Comparison of ENCODE assay signal across 14 cellular contexts in the genomic region with DNA sequence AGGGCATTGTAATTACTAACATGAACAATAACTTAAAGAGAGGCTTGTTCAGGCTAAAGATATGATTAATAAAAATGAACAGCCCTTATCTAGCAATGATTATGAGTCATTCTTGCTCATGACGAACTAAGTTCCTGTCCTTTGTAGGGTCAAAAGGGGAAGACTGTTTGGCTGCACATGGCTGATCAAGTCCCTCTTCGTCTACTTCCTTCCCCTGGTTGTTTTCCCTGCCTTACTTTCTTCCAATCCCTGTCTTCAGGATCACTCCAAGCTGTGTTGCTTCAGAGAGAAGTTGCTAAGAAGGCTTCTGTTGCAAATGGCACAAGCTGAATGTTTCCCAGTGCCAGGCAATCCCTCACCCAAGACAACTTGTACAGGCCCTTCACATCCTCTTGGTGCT.
A peak's percentile ranks its signal among the peaks of the same experiment; 100 is the strongest.
DNase-seq lines count a peak whose midpoint lies in the region; ATAC-seq and TF ChIP-seq lines count a peak whose summit lies in the region.
"Had no signal": no experiment of that assay in that cellular context is flagged by ENCODE, and none has a peak within 500 bp of the region (broad histone marks: within the 10 kb centered on the region; RNA-seq: fewer than 3 reads in every experiment).

No MANE protein-coding gene starts in this region.

- H3K9me3 ChIP-seq in PC-9 (ENCODE audit: insufficient read depth, low read depth) (no peaks in the 10 kb centered on the region; the same call in 1 of the 2 replicates), fibroblast of lung (ENCODE audit: control insufficient read depth, insufficient read depth, low read depth, low read length) (no peaks in the 10 kb centered on the region)

- no peak for TF ChIP-seq CTCF in PC-9 (conservative IDR thresholded peaks at IDR 0.05)
- no peak for TF ChIP-seq CTCF in fibroblast of lung (conservative IDR thresholded peaks at IDR 0.05 in 1 of 2, IDR thresholded peaks at IDR 0.05 in 1 of 2; ENCODE audit: low read depth in 1 of 2, low read length in 2 of 2)

- no TSS peak for BruUV-seq in PC-9 (replicated peaks; lab: Mats Ljungman, UMichigan)

- no peaks in the 10 kb centered on the region for H3K9me2 ChIP-seq in PC-9 (ENCODE audit: insufficient read depth)

- H3K79me2 ChIP-seq in PC-9 (ENCODE audit: low read depth) (no peaks in the 10 kb centered on the region), fibroblast of lung (ENCODE audit: control insufficient read depth, insufficient read depth, low read length) (no peaks in the 10 kb centered on the region)

- DNase-seq in COLO829 (ENCODE audit: low spot score) (peak; percentile 44), PC-9 (peak; percentile 20 to 83), fibroblast of lung (ENCODE audit: low read depth in 2 of 2) (peak; percentile 77), myocyte (ENCODE audit: low read depth) (peak; percentile 16), NCI-H1092 treated with DMSO at 0.1 percent for 48 hours (lab: John Stamatoyannopoulos, UW) (no peak), NCI-H524 (lab: John Stamatoyannopoulos, UW) (no peak), retina (no peak)
- DNase-seq: amygdala; CD4-positive, alpha-beta T cell; KBM-7; midbrain; NCI-H526 treated with DMSO at 0.1 percent for 48 hours; stimulated activated CD4-positive, alpha-beta T cell treated with anti-CD3 and anti-CD28 coated beads, Interleukin-15, amount 100 ng/mL, for 24 hours had no signal

- intact Hi-C loops in PC-9 (cut with micrococcal nuclease; ENCODE audit: unreplicated experiment) = loop anchor here (1.0 to 5.0 kb wide), 3 partner anchors 38 to 159 kb away; no protein-coding TSS in a partner anchor

- CTCF ChIA-PET in PC-9 (lab: Charles Lee) = no interaction called here

- no peak for ATAC-seq in GM21528 (IDR thresholded peaks at IDR 0.05; ENCODE audit: low FRiP score, unreplicated experiment)

- H4K20me1 ChIP-seq in PC-9 (ENCODE audit: insufficient read depth) = no peaks in the 10 kb centered on the region
- H4K20me1 ChIP-seq in fibroblast of lung (ENCODE audit: control insufficient read depth, extremely low read depth, insufficient read depth, low read length) = no peaks in the 10 kb centered on the region

- no peaks in the 10 kb centered on the region for H3K36me3 ChIP-seq in PC-9 (ENCODE audit: low read depth)
- H3K36me3 ChIP-seq in fibroblast of lung (ENCODE audit: control insufficient read depth, insufficient read depth, low read length) = no peaks in the 10 kb centered on the region

- H2AFZ ChIP-seq in PC-9 (peak overlapping the region; percentile 75), fibroblast of lung (ENCODE audit: low read length) (peak overlapping the region; percentile 27)

- H3K27ac ChIP-seq in PC-9 (peak overlapping the region; percentile 87), fibroblast of lung (ENCODE audit: insufficient read depth, low read length) (no peak overlapping the region)

- H3K27me3 ChIP-seq in PC-9 (ENCODE audit: insufficient read depth, low read depth) (no peaks in the 10 kb centered on the region), fibroblast of lung (ENCODE audit: control insufficient read depth, insufficient read depth, low read length) (no peaks in the 10 kb centered on the region)

- POLR2A ChIA-PET in PC-9 (lab: Charles Lee; ENCODE audit: unreplicated experiment) = no interaction called here

- no peak overlapping the region for H3K9ac ChIP-seq in fibroblast of lung (ENCODE audit: insufficient read depth, low read length)

- H3K4me2 ChIP-seq in PC-9 (peak overlapping the region; percentile 47), fibroblast of lung (ENCODE audit: extremely low read depth, insufficient read depth, low read length) (no peak overlapping the region)

- peaks cover 30% of the 10 kb centered on the region for H3F3A ChIP-seq in PC-9 (ENCODE audit: insufficient read depth, low read depth)

- no peak overlapping the region for H3K4me3 ChIP-seq in PC-9
- H3K4me3 ChIP-seq in fibroblast of lung (replicated peaks in 1 of 4; ENCODE audit: control extremely low read depth in 1 of 4, insufficient read depth in 1 of 4, low read depth in 3 of 4, low read length in 4 of 4) = no peak overlapping the region

- H3K4me1 ChIP-seq in PC-9 (replicated peaks; ENCODE audit: insufficient read depth) (peaks cover 40% of the 10 kb centered on the region), fibroblast of lung (ENCODE audit: control insufficient read depth, extremely low read depth, insufficient read depth, low read length) (no peaks in the 10 kb centered on the region)

Comparison
In these comparisons a context has a peak if more than half of its experiments do, and no peak if none do; other contexts are left out.
1. DNase-seq: peak in COLO829 (single experiment), PC-9 (2 of 2), fibroblast of lung (2 of 2) and myocyte (single experiment); none in NCI-H1092 treated with DMSO at 0.1 percent for 48 hours (single experiment), NCI-H524 (0 of 2) and retina (single experiment).